ENCODE assay signal across 9 cellular contexts in the genomic region with DNA sequence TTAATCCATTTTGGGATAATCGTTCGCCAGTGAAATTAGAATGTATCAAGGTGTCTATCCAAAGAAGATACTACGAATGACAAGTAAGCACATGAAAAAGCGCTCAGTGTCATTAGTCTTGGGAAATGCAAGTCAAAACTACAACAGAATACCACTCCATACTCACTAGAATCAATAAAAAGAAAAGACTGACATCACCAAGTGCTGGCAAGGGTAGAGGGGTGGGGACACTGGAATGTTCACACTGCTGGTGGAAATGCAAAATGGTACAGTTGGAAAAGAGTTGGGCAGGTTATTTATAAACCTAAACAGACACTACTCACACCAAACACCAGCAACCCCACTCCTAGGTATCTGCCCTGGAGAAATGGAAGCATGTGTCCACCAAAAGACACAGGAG. TPM values are rescaled to one million over a fixed set of nuclear protein-coding genes. Genes with fewer than 3 reads are reported as not detected.
A peak's percentile ranks its signal among the peaks of the same experiment; 100 is the strongest.
DNase-seq lines count a peak whose midpoint lies in the region; FAIRE-seq and TF ChIP-seq lines count a peak whose summit lies in the region.
"Had no signal": no experiment of that assay in that cellular context is flagged by ENCODE, and none has a peak within 500 bp of the region (broad histone marks: within the 10 kb centered on the region; RNA-seq: fewer than 3 reads in every experiment).

No MANE protein-coding gene starts in this region.

- H3K4me3 ChIP-seq in brain microvascular endothelial cell (ENCODE audit: low read depth, low read length) (no peak overlapping the region), muscle layer of duodenum (ENCODE audit: low read depth in 1 of 2, low read length in 2 of 2) (peak overlapping the region in 1 of 2 donors; percentile 40), transverse colon (no peak overlapping the region)

- H3K27ac Mint-ChIP-seq in activated naive CD4-positive, alpha-beta T cell treated with anti-CD3 and anti-CD28 coated beads, Interleukin-2, amount 10 ng/mL, durations not matched to agents 7 days and 5 days: peak overlapping the region; percentile 11

- H3K4me3 Mint-ChIP-seq in activated naive CD4-positive, alpha-beta T cell treated with anti-CD3 and anti-CD28 coated beads, Interleukin-2, amount 10 ng/mL, durations not matched to agents 7 days and 5 days: no peak overlapping the region

- H3K36me3 Mint-ChIP-seq in activated naive CD4-positive, alpha-beta T cell treated with anti-CD3 and anti-CD28 coated beads, Interleukin-2, amount 10 ng/mL, durations not matched to agents 7 days and 5 days: peaks cover 86% of the 10 kb centered on the region

- H3K27me3 Mint-ChIP-seq in activated naive CD4-positive, alpha-beta T cell treated with anti-CD3 and anti-CD28 coated beads, Interleukin-2, amount 10 ng/mL, durations not matched to agents 7 days and 5 days: no peaks in the 10 kb centered on the region

- H3K27me3 ChIP-seq in brain microvascular endothelial cell (replicated peaks): no peaks in the 10 kb centered on the region
- H3K27me3 ChIP-seq in muscle layer of duodenum (ENCODE audit: low read depth, low read length): no peaks in the 10 kb centered on the region
- H3K27me3 ChIP-seq in transverse colon: no peaks in the 10 kb centered on the region

- no peak for DNase-seq in activated naive CD4-positive, alpha-beta T cell treated with anti-CD3 and anti-CD28 coated beads, Interleukin-2, amount 10 ng/mL, durations not matched to agents 7 days and 5 days
- no peak for DNase-seq in activated naive CD4-positive, alpha-beta T cell treated with Interleukin-2 at 50 U/mL for 16 hours
- DNase-seq in brain microvascular endothelial cell: no peak
- DNase-seq in transverse colon: no peak
- DNase-seq in foreskin melanocyte: no peak
- no peak for DNase-seq in HTR-8/SVneo (ENCODE audit: insufficient read length, low spot score)
- no peak for DNase-seq in globus pallidus (ENCODE audit: low spot score)
- DNase-seq: WERI-Rb-1 had no signal

- no peak for TF ChIP-seq CTCF in brain microvascular endothelial cell (IDR thresholded peaks at IDR 0.05; ENCODE audit: low read depth, low read length, missing control alignments)
- no peak for TF ChIP-seq CTCF in transverse colon (IDR thresholded peaks at IDR 0.05)

- H3K4me1 Mint-ChIP-seq in activated naive CD4-positive, alpha-beta T cell treated with anti-CD3 and anti-CD28 coated beads, Interleukin-2, amount 10 ng/mL, durations not matched to agents 7 days and 5 days: peaks cover 99% of the 10 kb centered on the region

- H3K4me1 ChIP-seq in muscle layer of duodenum (ENCODE audit: control insufficient read depth in 1 of 2, insufficient read depth in 2 of 2, low read length in 2 of 2) (peaks cover 49 to 98% of the 10 kb centered on the region in 2 donors), transverse colon (peaks cover 71 to 99% (median 86%) of the 10 kb centered on the region in 4 donors)

- CTCF ChIA-PET in activated naive CD4-positive, alpha-beta T cell treated with anti-CD3 and anti-CD28 coated beads, Interleukin-2, amount 10 ng/mL, durations not matched to agents 7 days and 5 days (lab: Charles Lee): no interaction called here

- H3K27ac ChIP-seq in brain microvascular endothelial cell: peak overlapping the region; percentile 17
- peak overlapping the region; percentile 51 for H3K27ac ChIP-seq in muscle layer of duodenum (ENCODE audit: low read length)
- peak overlapping the region; percentile 79 to 99 (median 83) for H3K27ac ChIP-seq in transverse colon

- no peak for TF ChIP-seq POLR2A in transverse colon (IDR thresholded peaks at IDR 0.05)

- no peaks in the 10 kb centered on the region for H3K9me3 Mint-ChIP-seq in activated naive CD4-positive, alpha-beta T cell treated with anti-CD3 and anti-CD28 coated beads, Interleukin-2, amount 10 ng/mL, durations not matched to agents 7 days and 5 days

- TF ChIP-seq EP300 in transverse colon (IDR thresholded peaks at IDR 0.05; ENCODE audit: low read depth): no peak

- 69 to 76% methylated on average over 4 of the region's 4 CpGs for WGBS in transverse colon (ENCODE audit: low coverage in 1 of 2), 2 donors

- intact Hi-C loops in transverse colon (cut with DNase I; ENCODE audit: low total_unique reads): no loop called here

- in situ Hi-C loops in brain microvascular endothelial cell (cut with HindIII; ENCODE audit: low pct_ligation_motif_present, low sequenced_read_pairs): no loop called here
- in situ Hi-C loops in transverse colon (cut with MboI; ENCODE audit: low pct_ligation_motif_present in 1 of 4, low pct_unique_long_range_greater_than_20kb in 1 of 4, low sequenced_read_pairs in 3 of 4): no loop called here

- H3K36me3 ChIP-seq in brain microvascular endothelial cell (replicated peaks) (peaks cover 83% of the 10 kb centered on the region), muscle layer of duodenum (ENCODE audit: control insufficient read depth in 1 of 2, insufficient read depth in 2 of 2, low read length in 2 of 2) (peaks cover 30 to 32% of the 10 kb centered on the region in 2 donors), transverse colon (no peaks in the 10 kb centered on the region)

- H3K9me3 ChIP-seq in muscle layer of duodenum (ENCODE audit: control insufficient read depth in 1 of 2, low read length in 2 of 2) (no peaks in the 10 kb centered on the region), transverse colon (no peaks in the 10 kb centered on the region)

- FAIRE-seq in HTR-8/SVneo (lab: Jason Lieb, UNC): no peak

RNA-seq across cellular contexts. Expression of gene WDR1, which starts 11.2 kb away (rescaled TPM):
- 100 to 1,000 TPM; 196 to 268 (median 246) TPM for total RNA-seq in transverse colon

Comparison
In these comparisons a context has a peak if more than half of its experiments do, and no peak if none do; other contexts are left out.
1. H3K27ac ChIP-seq: peak in every context shown above with its lines; median percentile 83 in transverse colon; 51 in muscle layer of duodenum; 17 in brain microvascular endothelial cell.